ENCODE assay signal across 18 cellular contexts in genomic region chr17:75553553-75554110, GRCh38. TPM values are rescaled to one million over a fixed set of nuclear protein-coding genes. Genes with fewer than 3 reads are reported as not detected.
DNase-seq lines count a peak whose midpoint lies in the region; ATAC-seq, FAIRE-seq and TF ChIP-seq lines count a peak whose summit lies in the region.
"Had no signal": no experiment of that assay in that cellular context is flagged by ENCODE, and none has a peak within 500 bp of the region (broad histone marks: within the 10 kb centered on the region; RNA-seq: fewer than 3 reads in every experiment).

No MANE protein-coding gene starts in this region.

- in situ Hi-C loops in HepG2 (cut with HindIII; ENCODE audit: extremely low pct_ligation_motif_present, low pct_unique_long_range_greater_than_20kb): no loop called here

- POLR2A ChIA-PET in HepG2 (lab: Yijun Ruan, JAX): interaction anchor here (1.1 to 2.6 kb wide), 14 partner anchors 12 to 226 kb away, joined by 3 to 20 read pairs (median 6); partner anchors contain the start of genes LLGL2 and TSEN54

- no peak for TF ChIP-seq POLR2A in HepG2 (IDR thresholded peaks at IDR 0.05; ENCODE audit: insufficient read depth in 1 of 2, low read depth in 2 of 2, low read length in 2 of 2)
- TF ChIP-seq POLR2A in right lobe of liver (IDR thresholded peaks at IDR 0.05): no peak

- no TSS peak for BruUV-seq in HepG2 (replicated peaks; lab: Mats Ljungman, UMichigan)

- H3K4me1 ChIP-seq in HepG2 (ENCODE audit: insufficient read depth, low read length) (peaks cover 94% of the 10 kb centered on the region), right lobe of liver (peaks cover 0 to 31% (median 14%) of the 10 kb centered on the region in 4 donors), ectodermal cell (ENCODE audit: control insufficient read depth, insufficient read depth, low read length) (peaks cover 35% of the 10 kb centered on the region)

- peaks cover 62% of the 10 kb centered on the region for H3K4me1 Mint-ChIP-seq in nephron progenitor cell
- H3K4me1 Mint-ChIP-seq: CD14-positive monocyte had no signal

- peak; percentile 8 for FAIRE-seq in HepG2 (lab: Jason Lieb, UNC)
- FAIRE-seq: GM12878 had no signal

- intact Hi-C loops in HepG2 (cut with micrococcal nuclease; ENCODE audit: unreplicated experiment) (loop anchor here (1.0 kb wide), 1 partner anchor 28 kb away; the partner anchor contains the start of gene LLGL2), right lobe of liver (cut with DNase I) (no loop called here), left colon (cut with DNase I, micrococcal nuclease) (no loop called here)

- CTCF ChIA-PET in HepG2 (lab: Yijun Ruan, JAX; ENCODE audit: low intra/inter-chr PET ratio, low total read pairs): no interaction called here

- TF ChIP-seq EP300 in HepG2 (IDR thresholded peaks at IDR 0.05; ENCODE audit: low read depth in 2 of 2, low read length in 2 of 2) (no peak), HepG2 (CRISPR knock-in tag; IDR thresholded peaks at IDR 0.05; ENCODE audit: borderline replicate concordance) (no peak)

- H3K36me3 ChIP-seq in HepG2 (replicated peaks in 1 of 2; ENCODE audit: control insufficient read depth in 1 of 2, insufficient read depth in 2 of 2, low read length in 2 of 2) (peaks cover 2 to 5% of the 10 kb centered on the region in 2 experiments; a peak in 2 of 5 replicates), right lobe of liver (no peaks in the 10 kb centered on the region), ectodermal cell (ENCODE audit: control insufficient read depth, insufficient read depth, low read length) (no peaks in the 10 kb centered on the region)

- no peak for TF ChIP-seq CTCF in HepG2 (CRISPR knock-in tag; IDR thresholded peaks at IDR 0.05)
- TF ChIP-seq CTCF in right lobe of liver (IDR thresholded peaks at IDR 0.05): no peak
- TF ChIP-seq CTCF in nephron progenitor cell (IDR thresholded peaks at IDR 0.05): no peak

- H3K27ac Mint-ChIP-seq in nephron progenitor cell: peak overlapping the region; percentile 59

- peak overlapping the region; percentile 27; the same call in 1 of the 2 replicates for H3K9ac ChIP-seq in HepG2 (ENCODE audit: insufficient read depth, low read depth, low read length)
- H3K9ac ChIP-seq: GM23248 had no signal

- no peaks in the 10 kb centered on the region for H4K20me1 ChIP-seq in HepG2 (ENCODE audit: insufficient read depth, low read length)

- peaks cover 3% of the 10 kb centered on the region for H3K79me2 ChIP-seq in HepG2 (ENCODE audit: insufficient read depth, low read length)

- no peaks in the 10 kb centered on the region for H3K27me3 ChIP-seq in HepG2 (ENCODE audit: control insufficient read depth in 1 of 2, insufficient read depth in 2 of 2, low read length in 2 of 2)
- no peaks in the 10 kb centered on the region for H3K27me3 ChIP-seq in right lobe of liver
- no peaks in the 10 kb centered on the region for H3K27me3 ChIP-seq in ectodermal cell (ENCODE audit: control insufficient read depth, insufficient read depth, low read length, poor library complexity, severe bottlenecking)

- H3K27ac ChIP-seq in HepG2 (ENCODE audit: extremely low read length, insufficient read depth, low read length) (peak overlapping the region; percentile 57), right lobe of liver (no peak overlapping the region), ectodermal cell (ENCODE audit: insufficient read depth, low read depth, low read length, poor library complexity, severe bottlenecking) (peak overlapping the region; percentile 18)
- H3K27ac ChIP-seq: GM23248 had no signal

- H3K9me3 Mint-ChIP-seq in nephron progenitor cell: no peaks in the 10 kb centered on the region

- no peak overlapping the region for H3K4me3 Mint-ChIP-seq in nephron progenitor cell
- H3K4me3 Mint-ChIP-seq: CD14-positive monocyte had no signal

- WGBS in HepG2 (ENCODE audit: low lambda C conversion rate): 60% methylated on average over 6 of the region's 6 CpGs
- 79% methylated on average over 4 of the region's 6 CpGs for WGBS in right lobe of liver (ENCODE audit: insufficient coverage, low coverage, low lambda C conversion rate, missing lambda C conversion rate)
- WGBS in ectodermal cell, 2 experiments: 92% methylated on average over 6 of the region's 6 CpGs

- peak overlapping the region; percentile 60 for H3K4me2 ChIP-seq in HepG2 (ENCODE audit: low read depth, low read length)

- no peaks in the 10 kb centered on the region for H3K9me3 ChIP-seq in HepG2 (ENCODE audit: low read length)
- no peaks in the 10 kb centered on the region for H3K9me3 ChIP-seq in right lobe of liver
- no peaks in the 10 kb centered on the region for H3K9me3 ChIP-seq in ectodermal cell (ENCODE audit: control insufficient read depth, low read length)

- H2AFZ ChIP-seq in HepG2 (ENCODE audit: low read length): no peak overlapping the region
- H2AFZ ChIP-seq: GM23248 had no signal

- peaks cover 4% of the 10 kb centered on the region for H3K27me3 Mint-ChIP-seq in nephron progenitor cell (ENCODE audit: low read depth, poor library complexity)

- no peaks in the 10 kb centered on the region for H3K36me3 Mint-ChIP-seq in nephron progenitor cell (ENCODE audit: low read depth)
- H3K36me3 Mint-ChIP-seq: CD14-positive monocyte had no signal

- no peak for TF ChIP-seq RAD21 in HepG2 (CRISPR knock-in tag; IDR thresholded peaks at IDR 0.05)

- ATAC-seq in HepG2: no peak
- no peak for ATAC-seq in right lobe of liver
- ATAC-seq in left colon: no peak
- ATAC-seq in GM21717 (IDR thresholded peaks at IDR 0.05; ENCODE audit: unreplicated experiment): no peak
- ATAC-seq: GM12878, PC-3 had no signal

- H3K4me3 ChIP-seq in HepG2 (replicated peaks in 1 of 3; ENCODE audit: insufficient read depth in 1 of 3, low read depth in 2 of 3, low read length in 3 of 3) (peak overlapping the region in 1 of 3 experiments; percentile 49; a peak in 1 of 6 replicates), right lobe of liver (no peak overlapping the region), ectodermal cell (ENCODE audit: insufficient read depth, low read depth, low read length) (no peak overlapping the region)
- H3K4me3 ChIP-seq: GM12878, GM23248 had no signal

- no peak for DNase-seq in HepG2 (ENCODE audit: low spot score)
- no peak for DNase-seq in right lobe of liver
- no peak for DNase-seq in nephron progenitor cell
- DNase-seq in stimulated activated CD8-positive, alpha-beta memory T cell treated with anti-CD3 and anti-CD28 coated beads, Interleukin-4, amount 100 ng/mL, for 48 hours: no peak
- DNase-seq in T-helper 1 cell: no peak
- DNase-seq in left colon: no peak
- DNase-seq: COR-L47, DMS79, GM23248, Karpas-422, NCI-H187 treated with DMSO at 0.1 percent for 48 hours, NCI-H446, NCI-H748 treated with DMSO at 0.1 percent for 48 hours, PC-3 had no signal

RNA-seq across cellular contexts. Expression of gene LLGL2, which starts 28.1 kb away (rescaled TPM):
- total RNA-seq in HepG2 (2016; rRNA removed; fragmentation: Illumina TruSeq; extraction: Trizol) (53.9 and 86.7 TPM in 2 replicates), right lobe of liver (10 to 100 TPM; 32.8 to 71.4 (median 44.6) TPM), left colon (100 to 1,000 TPM; 447 to 529 TPM)
- total RNA-seq in HepG2 (2016; cell fraction: cytosol; rRNA removed; fragmentation: Illumina TruSeq; extraction: Trizol; ENCODE audit: low read depth): 27.2 and 32.8 TPM in 2 replicates
- 51.9 and 87.2 TPM in 2 replicates for total RNA-seq in HepG2 (2016; cell fraction: insoluble cytoplasmic fraction; rRNA removed; fragmentation: Illumina TruSeq; extraction: Trizol)
- 45.8 and 50.7 TPM in 2 replicates for total RNA-seq in HepG2 (2016; cell fraction: membrane; rRNA removed; fragmentation: Illumina TruSeq; extraction: Trizol)
- 72.1 and 85.8 TPM in 2 replicates for total RNA-seq in HepG2 (2016; cell fraction: nucleus; rRNA removed; fragmentation: Illumina TruSeq; extraction: Trizol)
- polyA plus RNA-seq in HepG2 (2011; rRNA removed): 83.0 and 109 TPM in 2 replicates
- 40.2 and 67.1 TPM in 2 replicates for polyA plus RNA-seq in HepG2 (2011; cell fraction: cytosol; rRNA removed)
- 384 and 448 TPM in 2 replicates for polyA plus RNA-seq in HepG2 (2011; cell fraction: nucleus; rRNA removed)
- 33.3 and 59.5 TPM in 2 replicates for polyA plus RNA-seq in HepG2 (2012)
- polyA plus RNA-seq in HepG2 (2016; cell fraction: cytosol; fragmentation: Illumina TruSeq; extraction: Trizol; ENCODE audit: low read depth): 23.2 and 28.1 TPM in 2 replicates
- 41.6 and 52.9 TPM in 2 replicates for polyA plus RNA-seq in HepG2 (2016; cell fraction: insoluble cytoplasmic fraction; fragmentation: Illumina TruSeq; extraction: Trizol; ENCODE audit: low read depth)
- polyA plus RNA-seq in HepG2 (2016; cell fraction: membrane; fragmentation: Illumina TruSeq; extraction: Trizol; ENCODE audit: low read depth): 32.5 and 33.0 TPM in 2 replicates
- polyA plus RNA-seq in HepG2 (2016; cell fraction: nucleus; fragmentation: Illumina TruSeq; extraction: Trizol; ENCODE audit: insufficient read depth, low read depth): 204 and 230 TPM in 2 replicates
- polyA minus RNA-seq in HepG2 (2011; rRNA and poly(A)+ RNA removed; ENCODE audit: low replicate concordance): 30.9 and 126 TPM in 2 replicates
- polyA minus RNA-seq in HepG2 (2011; cell fraction: cytosol; rRNA and poly(A)+ RNA removed): 30.6 and 31.7 TPM in 2 replicates
- 79.4 and 86.0 TPM in 2 replicates for polyA minus RNA-seq in HepG2 (2011; cell fraction: nucleus; rRNA and poly(A)+ RNA removed)
- 40.6 TPM for polyA plus RNA-seq in ectodermal cell (2013, experiment 1 of 4)
- 54.1 TPM for polyA plus RNA-seq in ectodermal cell (2013, experiment 2 of 4)
- 32.3 TPM for polyA plus RNA-seq in ectodermal cell (2013, experiment 3 of 4)
- polyA plus RNA-seq in ectodermal cell (2013, experiment 4 of 4): 33.2 TPM
- total RNA-seq: GM23248 had no signal
- polyA plus RNA-seq: GM23248 had no signal

RNA-seq across cellular contexts. Expression of gene MYO15B, which starts 34.0 kb away (rescaled TPM):
- total RNA-seq in HepG2 (2016; rRNA removed; fragmentation: Illumina TruSeq; extraction: Trizol): 1.9 and 2.8 TPM in 2 replicates
- 0.61 and 0.79 TPM in 2 replicates for total RNA-seq in HepG2 (2016; cell fraction: cytosol; rRNA removed; fragmentation: Illumina TruSeq; extraction: Trizol; ENCODE audit: low read depth)
- total RNA-seq in HepG2 (2016; cell fraction: insoluble cytoplasmic fraction; rRNA removed; fragmentation: Illumina TruSeq; extraction: Trizol): 1.1 and 2.7 TPM in 2 replicates
- total RNA-seq in HepG2 (2016; cell fraction: membrane; rRNA removed; fragmentation: Illumina TruSeq; extraction: Trizol): 0.83 and 1.2 TPM in 2 replicates
- 3.0 and 3.8 TPM in 2 replicates for total RNA-seq in HepG2 (2016; cell fraction: nucleus; rRNA removed; fragmentation: Illumina TruSeq; extraction: Trizol)
- 8.1 and 11.2 TPM in 2 replicates for polyA plus RNA-seq in HepG2 (2011; rRNA removed)
- 1.6 and 2.5 TPM in 2 replicates for polyA plus RNA-seq in HepG2 (2011; cell fraction: cytosol; rRNA removed)
- 122 and 144 TPM in 2 replicates for polyA plus RNA-seq in HepG2 (2011; cell fraction: nucleus; rRNA removed)
- 9.5 and 12.7 TPM in 2 replicates for polyA plus RNA-seq in HepG2 (2012)
- 0.53 and 1.00 TPM in 2 replicates for polyA plus RNA-seq in HepG2 (2016; cell fraction: cytosol; fragmentation: Illumina TruSeq; extraction: Trizol; ENCODE audit: low read depth)
- polyA plus RNA-seq in HepG2 (2016; cell fraction: insoluble cytoplasmic fraction; fragmentation: Illumina TruSeq; extraction: Trizol; ENCODE audit: low read depth): 0.63 and 1.4 TPM in 2 replicates
- 0.49 and 0.86 TPM in 2 replicates for polyA plus RNA-seq in HepG2 (2016; cell fraction: membrane; fragmentation: Illumina TruSeq; extraction: Trizol; ENCODE audit: low read depth)
- polyA plus RNA-seq in HepG2 (2016; cell fraction: nucleus; fragmentation: Illumina TruSeq; extraction: Trizol; ENCODE audit: insufficient read depth, low read depth): 12.0 and 13.6 TPM in 2 replicates
- polyA minus RNA-seq in HepG2 (2011; rRNA and poly(A)+ RNA removed; ENCODE audit: low replicate concordance): 7.2 and 13.2 TPM in 2 replicates
- polyA minus RNA-seq in HepG2 (2011; cell fraction: cytosol; rRNA and poly(A)+ RNA removed): 3.0 and 6.8 TPM in 2 replicates
- 16.5 and 25.7 TPM in 2 replicates for polyA minus RNA-seq in HepG2 (2011; cell fraction: nucleus; rRNA and poly(A)+ RNA removed)
- total RNA-seq in right lobe of liver: 100 to 1,000 TPM in 1 of 6 experiments, 10 to 100 TPM in 5; 26.4 to 104 (median 52.9) TPM
- 13.1 TPM for polyA plus RNA-seq in ectodermal cell (2013, experiment 1 of 4)
- 21.9 TPM for polyA plus RNA-seq in ectodermal cell (2013, experiment 2 of 4)
- 15.9 TPM for polyA plus RNA-seq in ectodermal cell (2013, experiment 3 of 4)
- 22.8 TPM for polyA plus RNA-seq in ectodermal cell (2013, experiment 4 of 4)
- 100 to 1,000 TPM; 575 to 676 TPM for total RNA-seq in left colon

RNA-seq across cellular contexts. Expression of gene TSEN54, which starts 37.3 kb away (rescaled TPM):
- total RNA-seq in HepG2 (2016; rRNA removed; fragmentation: Illumina TruSeq; extraction: Trizol): 43.6 and 62.9 TPM in 2 replicates
- total RNA-seq in HepG2 (2016; cell fraction: cytosol; rRNA removed; fragmentation: Illumina TruSeq; extraction: Trizol; ENCODE audit: low read depth): 20.6 and 23.0 TPM in 2 replicates
- total RNA-seq in HepG2 (2016; cell fraction: insoluble cytoplasmic fraction; rRNA removed; fragmentation: Illumina TruSeq; extraction: Trizol): 44.0 and 64.1 TPM in 2 replicates
- total RNA-seq in HepG2 (2016; cell fraction: membrane; rRNA removed; fragmentation: Illumina TruSeq; extraction: Trizol): 44.5 and 45.0 TPM in 2 replicates
- 39.9 and 48.4 TPM in 2 replicates for total RNA-seq in HepG2 (2016; cell fraction: nucleus; rRNA removed; fragmentation: Illumina TruSeq; extraction: Trizol)
- polyA plus RNA-seq in HepG2 (2011; rRNA removed): 63.3 and 64.4 TPM in 2 replicates
- polyA plus RNA-seq in HepG2 (2011; cell fraction: cytosol; rRNA removed): 36.2 and 47.1 TPM in 2 replicates
- 87.7 and 89.1 TPM in 2 replicates for polyA plus RNA-seq in HepG2 (2011; cell fraction: nucleus; rRNA removed)
- polyA plus RNA-seq in HepG2 (2012): 22.1 and 34.4 TPM in 2 replicates
- 20.4 and 20.5 TPM in 2 replicates for polyA plus RNA-seq in HepG2 (2016; cell fraction: cytosol; fragmentation: Illumina TruSeq; extraction: Trizol; ENCODE audit: low read depth)
- 37.7 and 50.5 TPM in 2 replicates for polyA plus RNA-seq in HepG2 (2016; cell fraction: insoluble cytoplasmic fraction; fragmentation: Illumina TruSeq; extraction: Trizol; ENCODE audit: low read depth)
- polyA plus RNA-seq in HepG2 (2016; cell fraction: membrane; fragmentation: Illumina TruSeq; extraction: Trizol; ENCODE audit: low read depth): 30.9 and 35.9 TPM in 2 replicates
- 108 and 110 TPM in 2 replicates for polyA plus RNA-seq in HepG2 (2016; cell fraction: nucleus; fragmentation: Illumina TruSeq; extraction: Trizol; ENCODE audit: insufficient read depth, low read depth)
- 56.0 and 95.0 TPM in 2 replicates for polyA minus RNA-seq in HepG2 (2011; rRNA and poly(A)+ RNA removed; ENCODE audit: low replicate concordance)
- polyA minus RNA-seq in HepG2 (2011; cell fraction: cytosol; rRNA and poly(A)+ RNA removed): 11.3 and 14.0 TPM in 2 replicates
- polyA minus RNA-seq in HepG2 (2011; cell fraction: nucleus; rRNA and poly(A)+ RNA removed): 13.9 and 15.5 TPM in 2 replicates
- total RNA-seq in right lobe of liver: 10 to 100 TPM in 4 of 6 experiments, 1 to 10 TPM in 2; 8.5 to 13.6 (median 10.2) TPM
- polyA plus RNA-seq in ectodermal cell (2013, experiment 1 of 4): 59.8 TPM
- polyA plus RNA-seq in ectodermal cell (2013, experiment 2 of 4): 49.6 TPM
- 41.6 TPM for polyA plus RNA-seq in ectodermal cell (2013, experiment 3 of 4)
- polyA plus RNA-seq in ectodermal cell (2013, experiment 4 of 4): 38.0 TPM
- 10 to 100 TPM; 30.1 to 38.9 TPM for total RNA-seq in left colon

RNA-seq across cellular contexts. Expression of gene CASKIN2, which starts 38.3 kb away (rescaled TPM):
- total RNA-seq in HepG2 (2016; rRNA removed; fragmentation: Illumina TruSeq; extraction: Trizol) (5.2 and 10.6 TPM in 2 replicates), right lobe of liver (10 to 100 TPM in 4 of 6 experiments, 1 to 10 TPM in 2; 9.0 to 26.0 (median 12.0) TPM), left colon (10 to 100 TPM; 28.4 to 30.6 TPM)
- total RNA-seq in HepG2 (2016; cell fraction: cytosol; rRNA removed; fragmentation: Illumina TruSeq; extraction: Trizol; ENCODE audit: low read depth): 1.5 and 1.8 TPM in 2 replicates
- 4.9 and 7.5 TPM in 2 replicates for total RNA-seq in HepG2 (2016; cell fraction: insoluble cytoplasmic fraction; rRNA removed; fragmentation: Illumina TruSeq; extraction: Trizol)
- total RNA-seq in HepG2 (2016; cell fraction: membrane; rRNA removed; fragmentation: Illumina TruSeq; extraction: Trizol): 3.4 and 4.1 TPM in 2 replicates
- total RNA-seq in HepG2 (2016; cell fraction: nucleus; rRNA removed; fragmentation: Illumina TruSeq; extraction: Trizol): 6.8 and 8.0 TPM in 2 replicates
- 6.8 and 7.8 TPM in 2 replicates for polyA plus RNA-seq in HepG2 (2011; rRNA removed)
- 1.9 and 2.2 TPM in 2 replicates for polyA plus RNA-seq in HepG2 (2011; cell fraction: cytosol; rRNA removed)
- polyA plus RNA-seq in HepG2 (2011; cell fraction: nucleus; rRNA removed): 23.6 and 26.5 TPM in 2 replicates
- polyA plus RNA-seq in HepG2 (2012): 6.2 and 9.6 TPM in 2 replicates
- 0.61 and 0.68 TPM in 2 replicates for polyA plus RNA-seq in HepG2 (2016; cell fraction: cytosol; fragmentation: Illumina TruSeq; extraction: Trizol; ENCODE audit: low read depth)
- polyA plus RNA-seq in HepG2 (2016; cell fraction: insoluble cytoplasmic fraction; fragmentation: Illumina TruSeq; extraction: Trizol; ENCODE audit: low read depth): 4.4 and 7.0 TPM in 2 replicates
- polyA plus RNA-seq in HepG2 (2016; cell fraction: membrane; fragmentation: Illumina TruSeq; extraction: Trizol; ENCODE audit: low read depth): 1.6 and 1.8 TPM in 2 replicates
- 16.3 and 16.6 TPM in 2 replicates for polyA plus RNA-seq in HepG2 (2016; cell fraction: nucleus; fragmentation: Illumina TruSeq; extraction: Trizol; ENCODE audit: insufficient read depth, low read depth)
- 11.8 and 14.9 TPM in 2 replicates for polyA minus RNA-seq in HepG2 (2011; rRNA and poly(A)+ RNA removed; ENCODE audit: low replicate concordance)
- 4.9 and 5.0 TPM in 2 replicates for polyA minus RNA-seq in HepG2 (2011; cell fraction: cytosol; rRNA and poly(A)+ RNA removed)
- 17.0 and 20.4 TPM in 2 replicates for polyA minus RNA-seq in HepG2 (2011; cell fraction: nucleus; rRNA and poly(A)+ RNA removed)
- 24.0 TPM for polyA plus RNA-seq in ectodermal cell (2013, experiment 1 of 4)
- polyA plus RNA-seq in ectodermal cell (2013, experiment 2 of 4): 24.3 TPM
- polyA plus RNA-seq in ectodermal cell (2013, experiment 3 of 4): 15.2 TPM
- polyA plus RNA-seq in ectodermal cell (2013, experiment 4 of 4): 16.6 TPM
- polyA plus RNA-seq: CD14-positive monocyte had no signal

Comparison
In these comparisons a context has a peak if more than half of its experiments do, and no peak if none do; other contexts are left out.
1. H3K27ac ChIP-seq: peak in HepG2 (single experiment) and ectodermal cell (single experiment); none in right lobe of liver (0 of 3).
2. RNA of gene MYO15B, which starts 34.0 kb away (total RNA-seq): 575 to 676 TPM in left colon and 26.4 to 104 TPM in right lobe of liver; 0.61 to 3.8 TPM in HepG2; every median in the first group is over 4 times any median in the second.